25 cellular contexts compared by ENCODE assay signal in the genomic region with DNA sequence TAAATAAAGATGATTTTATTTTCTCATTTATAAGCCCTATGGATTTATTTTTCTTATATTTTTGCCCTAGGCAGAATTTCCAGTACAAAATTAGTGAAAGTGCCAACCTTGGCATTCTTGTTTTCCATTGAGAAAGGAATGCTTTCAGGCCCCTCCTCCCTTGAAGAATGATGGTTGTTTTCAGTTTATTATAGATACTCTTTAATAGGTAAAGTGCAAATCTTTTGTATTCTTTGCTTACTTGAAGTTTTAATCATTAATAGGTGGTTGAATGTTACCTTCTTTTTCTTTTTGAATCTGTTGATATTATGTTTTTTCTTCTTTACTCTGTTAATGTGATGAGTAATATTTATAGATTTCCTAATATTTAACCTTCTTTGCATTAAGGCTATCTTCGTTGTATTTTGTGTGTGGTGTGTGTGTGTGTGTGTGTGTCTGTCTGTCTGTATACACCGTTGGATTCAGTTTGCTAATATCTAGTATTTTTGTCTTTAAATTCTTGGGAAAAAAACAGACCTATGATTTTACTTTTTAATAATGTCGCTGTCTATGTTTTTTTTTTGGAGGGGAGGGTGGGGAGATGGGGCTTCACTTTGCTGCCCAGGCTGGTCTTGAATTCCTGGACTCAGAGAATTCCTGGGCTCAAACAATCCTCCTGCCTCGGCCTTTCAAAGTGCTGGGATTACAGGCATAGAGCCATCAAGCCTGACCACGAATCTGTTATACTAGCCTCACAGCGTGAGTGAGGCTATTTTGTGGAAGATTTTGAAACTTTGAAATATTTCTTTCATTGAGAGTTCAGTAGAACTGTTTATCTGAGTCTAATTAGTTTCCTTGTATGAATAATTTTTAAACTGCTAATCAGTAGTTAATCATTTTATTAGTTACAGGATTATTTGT. TPM values are rescaled to one million over a fixed set of nuclear protein-coding genes. Genes with fewer than 3 reads are reported as not detected.
A peak's percentile ranks its signal among the peaks of the same experiment; 100 is the strongest.
DNase-seq lines count a peak whose midpoint lies in the region; ATAC-seq and TF ChIP-seq lines count a peak whose summit lies in the region.
"Had no signal": no experiment of that assay in that cellular context is flagged by ENCODE, and none has a peak within 500 bp of the region (broad histone marks: within the 10 kb centered on the region; RNA-seq: fewer than 3 reads in every experiment).

No MANE protein-coding gene starts in this region.

- H3K36me3 Mint-ChIP-seq in nephron (ENCODE audit: low read depth), result no peaks in the 10 kb centered on the region
- H3K36me3 Mint-ChIP-seq: CD4-positive, alpha-beta memory T cell; memory B cell; natural killer cell treated with Interleukin-12 subunit alpha and Interleukin-12 subunit beta and Interleukin-15 and Interleukin-18, amount 100 ng/mL, for 72 hours had no signal

- no peak for ATAC-seq in GM18858 (IDR thresholded peaks at IDR 0.05; ENCODE audit: unreplicated experiment)
- ATAC-seq: effector memory CD8-positive, alpha-beta T cell; natural killer cell treated with Interleukin-12 subunit alpha and Interleukin-12 subunit beta and Interleukin-15 and Interleukin-18, amount 100 ng/mL, for 72 hours had no signal

- no peak overlapping the region for H2BK12ac ChIP-seq in neuronal stem cell (ENCODE audit: low read length)

- no peak overlapping the region for H4K8ac ChIP-seq in neuronal stem cell (ENCODE audit: low read depth, low read length)

- peaks cover 0 to 8% of the 10 kb centered on the region in 2 donors for H3K4me1 ChIP-seq in neuronal stem cell (ENCODE audit: control insufficient read depth in 2 of 2, insufficient read depth in 1 of 2, low read depth in 1 of 2, low read length in 2 of 2)

- H2AK5ac ChIP-seq in neuronal stem cell (ENCODE audit: low read depth, low read length), result no peak overlapping the region

- TF ChIP-seq CTCF in AG10803 (conservative IDR thresholded peaks at IDR 0.05; ENCODE audit: low read length) (no peak), choroid plexus epithelial cell (conservative IDR thresholded peaks at IDR 0.05; ENCODE audit: low read depth, low read length) (no peak), nephron (IDR thresholded peaks at IDR 0.05; ENCODE audit: unreplicated experiment in 3 of 3) (no peak)

- H3K36me3 ChIP-seq in MG63 (no peaks in the 10 kb centered on the region), neuronal stem cell (replicated peaks in 1 of 2; ENCODE audit: control insufficient read depth in 2 of 2, insufficient read depth in 2 of 2, low read length in 2 of 2) (no peaks in the 10 kb centered on the region)

- no peak overlapping the region for H2AFZ ChIP-seq in neuronal stem cell (ENCODE audit: low read length)

- no CpG with 5 or more reads among the region's 6 CpGs for WGBS in neuronal stem cell (ENCODE audit: extremely low coverage in 2 of 2, insufficient read length in 2 of 2, insufficient replicate concordance in 1 of 2), 2 donors

- H3K27me3 ChIP-seq in MG63 (no peaks in the 10 kb centered on the region), neuronal stem cell (ENCODE audit: control insufficient read depth in 3 of 3, insufficient read depth in 3 of 3, low read depth in 1 of 3, low read length in 3 of 3) (no peaks in the 10 kb centered on the region)

- H3K79me1 ChIP-seq in neuronal stem cell (ENCODE audit: low read depth, low read length), result no peaks in the 10 kb centered on the region

- H3K27ac Mint-ChIP-seq in nephron, result peak overlapping the region; percentile 55 to 82 (median 71)
- H3K27ac Mint-ChIP-seq: activated CD4-positive, alpha-beta T cell treated with anti-CD3 and anti-CD28 coated beads, Interleukin-2, amount 10 ng/mL, durations not matched to agents 7 days and 5 days; CD4-positive, alpha-beta memory T cell; effector memory CD8-positive, alpha-beta T cell; H9; memory B cell; natural killer cell treated with Interleukin-12 subunit alpha and Interleukin-12 subunit beta and Interleukin-15 and Interleukin-18, amount 100 ng/mL, for 72 hours had no signal

- H3K9me3 ChIP-seq in MG63 (no peaks in the 10 kb centered on the region), neuronal stem cell (replicated peaks in 1 of 2; ENCODE audit: control insufficient read depth in 2 of 2, insufficient read depth in 1 of 2, low read depth in 1 of 2, low read length in 2 of 2) (peaks cover 0 to 3% of the 10 kb centered on the region in 2 donors)

- H3K4me3 Mint-ChIP-seq in nephron, result peak overlapping the region in 1 of 3 experiments; percentile 38
- H3K4me3 Mint-ChIP-seq: activated CD4-positive, alpha-beta T cell treated with anti-CD3 and anti-CD28 coated beads, Interleukin-2, amount 10 ng/mL, durations not matched to agents 7 days and 5 days; CD4-positive, alpha-beta memory T cell; effector memory CD8-positive, alpha-beta T cell; H9; memory B cell; natural killer cell treated with Interleukin-12 subunit alpha and Interleukin-12 subunit beta and Interleukin-15 and Interleukin-18, amount 100 ng/mL, for 72 hours had no signal

- H4K91ac ChIP-seq in neuronal stem cell (ENCODE audit: low read depth, low read length, poor library complexity), result no peak overlapping the region

- H3K18ac ChIP-seq in neuronal stem cell (ENCODE audit: low read length), result no peak overlapping the region

- peak; percentile 67 for DNase-seq in AG10803 (ENCODE audit: low read depth)
- DNase-seq in MG63, result peak; percentile 50
- DNase-seq in choroid plexus epithelial cell (ENCODE audit: low read depth), result peak; percentile 71
- DNase-seq in activated CD4-positive, alpha-beta T cell treated with anti-CD3 and anti-CD28 coated beads for 48 hours, result no peak
- DNase-seq in ureter (ENCODE audit: low spot score), result no peak
- no peak for DNase-seq in neuronal stem cell (ENCODE audit: low spot score)
- DNase-seq: activated CD4-positive, alpha-beta T cell treated with anti-CD3 and anti-CD28 coated beads, Interleukin-2, amount 10 ng/mL, durations not matched to agents 7 days and 5 days; activated gamma-delta T cell; amygdala; CD4-positive, alpha-beta memory T cell; DMS79; effector memory CD8-positive, alpha-beta T cell; H9; hypothalamus; KBM-7; NCI-H2081 treated with DMSO at 0.1 percent for 48 hours; NCI-H526; SIG-M5; stimulated activated CD4-positive, alpha-beta T cell treated with anti-CD3 and anti-CD28 coated beads, Interleukin-12 subunit alpha, Interleukin-12 subunit beta, amount 100 ng/mL, for 4 hours; stimulated activated CD8-positive, alpha-beta memory T cell treated with anti-CD3 and anti-CD28 coated beads, Interleukin-4, amount 100 ng/mL, for 48 hours; substantia nigra had no signal

- H3K4me3 ChIP-seq in AG10803 (ENCODE audit: low read length) (no peak overlapping the region), MG63 (peak overlapping the region; percentile 9; the same call in 1 of the 2 replicates), choroid plexus epithelial cell (ENCODE audit: low read depth, low read length) (no peak overlapping the region), neuronal stem cell (ENCODE audit: low read length in 2 of 2) (no peak overlapping the region)

- no peak overlapping the region for H2BK15ac ChIP-seq in neuronal stem cell (ENCODE audit: low read length)

- peaks cover 8% of the 10 kb centered on the region for H3K4me1 Mint-ChIP-seq in nephron
- H3K4me1 Mint-ChIP-seq: activated CD4-positive, alpha-beta T cell treated with anti-CD3 and anti-CD28 coated beads, Interleukin-2, amount 10 ng/mL, durations not matched to agents 7 days and 5 days; CD4-positive, alpha-beta memory T cell; memory B cell had no signal

- no peak overlapping the region for H3K27ac ChIP-seq in neuronal stem cell (replicated peaks; ENCODE audit: low read length)

- no peak overlapping the region for H3K23ac ChIP-seq in neuronal stem cell (ENCODE audit: low read depth, low read length, poor library complexity)

- no peaks in the 10 kb centered on the region for H3K27me3 Mint-ChIP-seq in nephron (ENCODE audit: low read depth)
- H3K27me3 Mint-ChIP-seq: activated CD4-positive, alpha-beta T cell treated with anti-CD3 and anti-CD28 coated beads, Interleukin-2, amount 10 ng/mL, durations not matched to agents 7 days and 5 days; effector memory CD8-positive, alpha-beta T cell had no signal

- H3K9me3 Mint-ChIP-seq in nephron, result no peaks in the 10 kb centered on the region
- H3K9me3 Mint-ChIP-seq: activated CD4-positive, alpha-beta T cell treated with anti-CD3 and anti-CD28 coated beads, Interleukin-2, amount 10 ng/mL, durations not matched to agents 7 days and 5 days; CD4-positive, alpha-beta memory T cell; effector memory CD8-positive, alpha-beta T cell; H9; memory B cell; natural killer cell treated with Interleukin-12 subunit alpha and Interleukin-12 subunit beta and Interleukin-15 and Interleukin-18, amount 100 ng/mL, for 72 hours had no signal

- no peak overlapping the region for H2BK5ac ChIP-seq in neuronal stem cell (ENCODE audit: low read length)

- no peak overlapping the region for H3K9ac ChIP-seq in neuronal stem cell (ENCODE audit: low read depth, low read length, poor library complexity)

- no peak overlapping the region for H3K4me2 ChIP-seq in neuronal stem cell (ENCODE audit: insufficient read depth, low read length, poor library complexity, severe bottlenecking)

- H3K4ac ChIP-seq in neuronal stem cell (ENCODE audit: low read length), result no peak overlapping the region

- no peak overlapping the region for H3K14ac ChIP-seq in neuronal stem cell (ENCODE audit: low read length)

- no peak overlapping the region for H2BK120ac ChIP-seq in neuronal stem cell (ENCODE audit: low read depth, low read length)

RNA-seq across cellular contexts. Expression of a gene that starts 13.5 kb away (rescaled TPM):
- total RNA-seq in MG63 (2014; rRNA removed; shearing (Covaris generic); ENCODE audit: low replicate concordance), result 0.81 and 0.99 TPM in 2 replicates
- 15.8 TPM for total RNA-seq in ureter
- polyA plus RNA-seq in neuronal stem cell (2013, experiment 1 of 2), result 2.6 TPM
- polyA plus RNA-seq in neuronal stem cell (2013, experiment 2 of 2), result 2.2 TPM
- total RNA-seq: activated CD4-positive, alpha-beta T cell treated with anti-CD3 and anti-CD28 coated beads, Interleukin-2, amount 10 ng/mL, durations not matched to agents 7 days and 5 days had no signal

Comparison
In these comparisons a context has a peak if more than half of its experiments do, and no peak if none do; other contexts are left out.
1. DNase-seq: peak in AG10803 (single experiment), MG63 (single experiment) and choroid plexus epithelial cell (single experiment); none in activated CD4-positive, alpha-beta T cell treated with anti-CD3 and anti-CD28 coated beads for 48 hours (single experiment), ureter (single experiment) and neuronal stem cell (single experiment).